ENCODE assay signal across 25 cellular contexts in genomic region chr10:86265877-86266259, GRCh38.
DNase-seq lines count a peak whose midpoint lies in the region; ATAC-seq, FAIRE-seq and TF ChIP-seq lines count a peak whose summit lies in the region.
"Had no signal": no experiment of that assay in that cellular context is flagged by ENCODE, and none has a peak within 500 bp of the region (broad histone marks: within the 10 kb centered on the region; RNA-seq: fewer than 3 reads in every experiment).

No MANE protein-coding gene starts in this region.

- H3K23ac ChIP-seq in neuronal stem cell (ENCODE audit: low read depth, low read length, poor library complexity), result no peak overlapping the region

- no peak overlapping the region for H3K4ac ChIP-seq in neuronal stem cell (ENCODE audit: low read length)

- no peak for ATAC-seq in GM19467 (IDR thresholded peaks at IDR 0.05; ENCODE audit: unreplicated experiment)
- ATAC-seq: gastrocnemius medialis had no signal

- no peaks in the 10 kb centered on the region for H3K9me3 ChIP-seq in neuronal stem cell (replicated peaks in 1 of 2; ENCODE audit: control insufficient read depth in 2 of 2, insufficient read depth in 1 of 2, low read depth in 1 of 2, low read length in 2 of 2)
- H3K9me3 ChIP-seq: gastrocnemius medialis, left ventricle myocardium inferior had no signal

- H2BK120ac ChIP-seq in neuronal stem cell (ENCODE audit: low read depth, low read length), result peak overlapping the region; percentile 30

- no peaks in the 10 kb centered on the region for H3K9me3 Mint-ChIP-seq in type B pancreatic cell
- H3K9me3 Mint-ChIP-seq: activated CD4-positive, alpha-beta T cell treated with anti-CD3 and anti-CD28 coated beads, Interleukin-2, amount 10 ng/mL, durations not matched to agents 24 days and 14 days; activated T-helper 1 cell treated with anti-CD3 and anti-CD28 coated beads, Interleukin-12 subunit alpha, Interleukin-12 subunit beta, Interleukin-2, Interleukin-4 antibody, amounts not matched to agents 30 ng/mL and 10 ng/mL and 1 ng/mL, durations not matched to agents 14 hours and 24 hours and 36 hours had no signal

- DNase-seq in activated CD8-positive, alpha-beta memory T cell treated with anti-CD3 and anti-CD28 coated beads for 24 hours, result peak; percentile 30
- DNase-seq in activated CD8-positive, alpha-beta memory T cell treated with anti-CD3 and anti-CD28 coated beads, Interleukin-2, amount 50 U/mL, for 4 hours, result no peak
- DNase-seq in coronary artery (ENCODE audit: low spot score) (peak; percentile 22), neuronal stem cell (ENCODE audit: low spot score) (no peak), type B pancreatic cell (ENCODE audit: extremely low spot score, unreplicated experiment) (peak; percentile 54), GM19239 (ENCODE audit: insufficient read length, low spot score) (no peak)
- DNase-seq in stimulated activated CD4-positive, alpha-beta T cell treated with anti-CD3 and anti-CD28 coated beads, Interleukin-1b, Interleukin-23, amount 100 ng/mL, for 48 hours, result no peak
- DNase-seq: 8988T; activated CD4-positive, alpha-beta T cell treated with anti-CD3 and anti-CD28 coated beads, Interleukin-2, amount 10 ng/mL, durations not matched to agents 24 days and 14 days; activated naive CD4-positive, alpha-beta T cell treated with anti-CD3 and anti-CD28 coated beads, Interleukin-2, amount 50 U/mL, for 16 hours; CD4-positive, alpha-beta T cell; dermis blood vessel endothelial cell; gastrocnemius medialis; GOT3; left ventricle myocardium inferior; mesendoderm; NCI-H1694; NCI-H524 treated with DMSO at 0.1 percent for 48 hours; SIG-M5; stimulated activated CD4-positive, alpha-beta T cell treated with anti-CD3 and anti-CD28 coated beads, Interleukin-2, amount 100 ng/mL, for 48 hours; T-helper 9 cell had no signal

- H3K4me2 ChIP-seq in neuronal stem cell (ENCODE audit: insufficient read depth, low read length, poor library complexity, severe bottlenecking), result no peak overlapping the region

- no peak overlapping the region for H2BK15ac ChIP-seq in neuronal stem cell (ENCODE audit: low read length)

- H3K27ac ChIP-seq in coronary artery, result no peak overlapping the region
- no peak overlapping the region for H3K27ac ChIP-seq in neuronal stem cell (replicated peaks; ENCODE audit: low read length)
- H3K27ac ChIP-seq: gastrocnemius medialis, left ventricle myocardium inferior, VCaP had no signal

- H4K91ac ChIP-seq in neuronal stem cell (ENCODE audit: low read depth, low read length, poor library complexity), result no peak overlapping the region

- peaks cover 0 to 17% of the 10 kb centered on the region in 2 donors for H3K4me1 ChIP-seq in neuronal stem cell (ENCODE audit: control insufficient read depth in 2 of 2, insufficient read depth in 1 of 2, low read depth in 1 of 2, low read length in 2 of 2)
- H3K4me1 ChIP-seq: gastrocnemius medialis had no signal

- H3K36me3 Mint-ChIP-seq in type B pancreatic cell, result no peaks in the 10 kb centered on the region

- no peak overlapping the region for H3K4me3 ChIP-seq in coronary artery
- H3K4me3 ChIP-seq in neuronal stem cell (ENCODE audit: low read length in 2 of 2), result no peak overlapping the region
- H3K4me3 ChIP-seq: gastrocnemius medialis, left ventricle myocardium inferior had no signal

- H2AK5ac ChIP-seq in neuronal stem cell (ENCODE audit: low read depth, low read length), result no peak overlapping the region

- peaks cover 0 to 3% (median 0%) of the 10 kb centered on the region in 3 experiments for H3K27me3 ChIP-seq in neuronal stem cell (ENCODE audit: control insufficient read depth in 3 of 3, insufficient read depth in 3 of 3, low read depth in 1 of 3, low read length in 3 of 3)

- peaks cover 2% of the 10 kb centered on the region for H3K79me1 ChIP-seq in neuronal stem cell (ENCODE audit: low read depth, low read length)

- no peak overlapping the region for H2BK5ac ChIP-seq in neuronal stem cell (ENCODE audit: low read length)

- peaks cover 10% of the 10 kb centered on the region for H3K4me1 Mint-ChIP-seq in type B pancreatic cell (ENCODE audit: unreplicated experiment)
- H3K4me1 Mint-ChIP-seq: activated CD4-positive, alpha-beta T cell treated with anti-CD3 and anti-CD28 coated beads, Interleukin-2, amount 10 ng/mL, durations not matched to agents 24 days and 14 days had no signal

- no peak for TF ChIP-seq CTCF in coronary artery (IDR thresholded peaks at IDR 0.05)
- no peak for TF ChIP-seq CTCF in type B pancreatic cell (conservative IDR thresholded peaks at IDR 0.05)

- no CpG with 5 or more reads among the region's 4 CpGs for WGBS in neuronal stem cell (ENCODE audit: extremely low coverage in 2 of 2, insufficient read length in 2 of 2, insufficient replicate concordance in 1 of 2), 2 donors

- H3K27ac Mint-ChIP-seq in type B pancreatic cell, result no peak overlapping the region
- H3K27ac Mint-ChIP-seq: activated CD4-positive, alpha-beta T cell treated with anti-CD3 and anti-CD28 coated beads, Interleukin-2, amount 10 ng/mL, durations not matched to agents 24 days and 14 days; activated T-helper 1 cell treated with anti-CD3 and anti-CD28 coated beads, Interleukin-12 subunit alpha, Interleukin-12 subunit beta, Interleukin-2, Interleukin-4 antibody, amounts not matched to agents 30 ng/mL and 10 ng/mL and 1 ng/mL, durations not matched to agents 14 hours and 24 hours and 36 hours; CD4-positive, alpha-beta T cell had no signal

- FAIRE-seq in GM19239 (lab: Jason Lieb, UNC), result no peak
- FAIRE-seq: GM12892 had no signal

- H4K8ac ChIP-seq in neuronal stem cell (ENCODE audit: low read depth, low read length), result no peak overlapping the region

- H3K36me3 ChIP-seq in neuronal stem cell (replicated peaks in 1 of 2; ENCODE audit: control insufficient read depth in 2 of 2, insufficient read depth in 2 of 2, low read length in 2 of 2), result no peaks in the 10 kb centered on the region
- H3K36me3 ChIP-seq: gastrocnemius medialis, left ventricle myocardium inferior had no signal

- peaks cover 38% of the 10 kb centered on the region for H3K27me3 Mint-ChIP-seq in type B pancreatic cell

- H3K14ac ChIP-seq in neuronal stem cell (ENCODE audit: low read length), result no peak overlapping the region

- H3K18ac ChIP-seq in neuronal stem cell (ENCODE audit: low read length), result peak overlapping the region; percentile 22

- H3K4me3 Mint-ChIP-seq in type B pancreatic cell, result no peak overlapping the region
- H3K4me3 Mint-ChIP-seq: activated CD4-positive, alpha-beta T cell treated with anti-CD3 and anti-CD28 coated beads, Interleukin-2, amount 10 ng/mL, durations not matched to agents 24 days and 14 days; activated T-helper 1 cell treated with anti-CD3 and anti-CD28 coated beads, Interleukin-12 subunit alpha, Interleukin-12 subunit beta, Interleukin-2, Interleukin-4 antibody, amounts not matched to agents 30 ng/mL and 10 ng/mL and 1 ng/mL, durations not matched to agents 14 hours and 24 hours and 36 hours; CD4-positive, alpha-beta T cell had no signal

- no peak overlapping the region for H3K9ac ChIP-seq in neuronal stem cell (ENCODE audit: low read depth, low read length, poor library complexity)

- H2BK12ac ChIP-seq in neuronal stem cell (ENCODE audit: low read length), result peak overlapping the region; percentile 46

- no peak overlapping the region for H2AFZ ChIP-seq in neuronal stem cell (ENCODE audit: low read length)

Comparison
In these comparisons a context has a peak if more than half of its experiments do, and no peak if none do; other contexts are left out.
1. DNase-seq: peak in activated CD8-positive, alpha-beta memory T cell treated with anti-CD3 and anti-CD28 coated beads for 24 hours (single experiment), coronary artery (single experiment) and type B pancreatic cell (single experiment); none in activated CD8-positive, alpha-beta memory T cell treated with anti-CD3 and anti-CD28 coated beads, Interleukin-2, amount 50 U/mL, for 4 hours (single experiment), neuronal stem cell (single experiment), GM19239 (single experiment) and stimulated activated CD4-positive, alpha-beta T cell treated with anti-CD3 and anti-CD28 coated beads, Interleukin-1b, Interleukin-23, amount 100 ng/mL, for 48 hours (single experiment).